In genomic region chr2:3173031-3173430, GRCh38 we compare ENCODE assay signal across 16 cellular contexts.
DNase-seq lines count a peak whose midpoint lies in the region; TF ChIP-seq lines count a peak whose summit lies in the region.
"Had no signal": no experiment of that assay in that cellular context is flagged by ENCODE, and none has a peak within 500 bp of the region (broad histone marks: within the 10 kb centered on the region; RNA-seq: fewer than 3 reads in every experiment).

No MANE protein-coding gene starts in this region.

- no peaks in the 10 kb centered on the region for H3K27me3 ChIP-seq in BJ (ENCODE audit: control insufficient read depth, insufficient read depth, low read length)
- H3K27me3 ChIP-seq in esophagus squamous epithelium, result no peaks in the 10 kb centered on the region
- H3K27me3 ChIP-seq in prostate gland (replicated peaks; ENCODE audit: insufficient read depth), result no peaks in the 10 kb centered on the region
- H3K27me3 ChIP-seq: SJSA1 had no signal

- H3K4me3 ChIP-seq in BJ (ENCODE audit: low read depth, low read length), result no peak overlapping the region
- no peak overlapping the region for H3K4me3 ChIP-seq in esophagus squamous epithelium
- H3K4me3 ChIP-seq in prostate gland, result no peak overlapping the region
- H3K4me3 ChIP-seq: PC-9, SJSA1 had no signal

- CTCF ChIA-PET in BJ (lab: Yijun Ruan, JAX), result no interaction called here

- peaks cover 3 to 30% (median 4%) of the 10 kb centered on the region in 3 donors for H3K4me1 ChIP-seq in esophagus squamous epithelium
- H3K4me1 ChIP-seq in prostate gland (replicated peaks), result no peaks in the 10 kb centered on the region

- H3K9me3 ChIP-seq in esophagus squamous epithelium (no peaks in the 10 kb centered on the region), prostate gland (no peaks in the 10 kb centered on the region)
- H3K9me3 ChIP-seq: SJSA1 had no signal

- 51 to 83% methylated on average over 6 to 14 of the region's 14 CpGs for WGBS in esophagus squamous epithelium, 2 donors
- whole genome bisulfite sequencing in prostate gland, result 36% methylated on average over 14 of the region's 14 CpGs

- H3K36me3 ChIP-seq in BJ (ENCODE audit: control insufficient read depth, insufficient read depth, low read length) (peaks cover 1% of the 10 kb centered on the region), esophagus squamous epithelium (peaks cover 0 to 21% (median 8%) of the 10 kb centered on the region in 3 donors), prostate gland (no peaks in the 10 kb centered on the region)
- H3K36me3 ChIP-seq: SJSA1 had no signal

- intact Hi-C loops in esophagus squamous epithelium (cut with DNase I) (no loop called here), prostate gland (cut with DNase I) (no loop called here)

- DNase-seq in BJ (ENCODE audit: low read depth) (peak; percentile 4), DMS153 treated with DMSO at 0.1 percent for 48 hours (lab: John Stamatoyannopoulos, UW; ENCODE audit: unreplicated experiment) (peak; percentile 10), esophagus squamous epithelium (lab: John Stamatoyannopoulos, UW) (no peak), prostate gland (ENCODE audit: low spot score) (peak; percentile 58), UCSD-AML1 (lab: John Stamatoyannopoulos, UW; ENCODE audit: unreplicated experiment) (no peak), NCI-H526 treated with DMSO at 0.1 percent for 48 hours (lab: John Stamatoyannopoulos, UW) (no peak), mesenteric fat pad (ENCODE audit: low spot score) (no peak)
- DNase-seq: C1 segment of cervical spinal cord; CD8-positive, alpha-beta memory T cell; H9; MV-4-11; NCI-H524 treated with DMSO at 0.1 percent for 48 hours; PC-9 had no signal

- TF ChIP-seq CTCF in BJ (IDR thresholded peaks at IDR 0.05; ENCODE audit: insufficient read depth, low read depth, low read length) (no peak), esophagus squamous epithelium (IDR thresholded peaks at IDR 0.05) (no peak), prostate gland (IDR thresholded peaks at IDR 0.05) (no peak)

- H3K27ac ChIP-seq in esophagus squamous epithelium (peak overlapping the region; percentile 66 to 85 (median 77)), prostate gland (no peak overlapping the region)
- H3K27ac ChIP-seq: HL-60, KMS-11, PC-9, SJSA1 had no signal

- TF ChIP-seq POLR2A in esophagus squamous epithelium (IDR thresholded peaks at IDR 0.05) (no peak), prostate gland (IDR thresholded peaks at IDR 0.05) (no peak)

- POLR2A ChIA-PET in BJ (lab: Charles Lee), result no interaction called here

Comparison
In these comparisons a context has a peak if more than half of its experiments do, and no peak if none do; other contexts are left out.
1. DNase-seq: peak in BJ (single experiment), DMS153 treated with DMSO at 0.1 percent for 48 hours (single experiment) and prostate gland (single experiment); none in esophagus squamous epithelium (single experiment), UCSD-AML1 (single experiment), NCI-H526 treated with DMSO at 0.1 percent for 48 hours (single experiment) and mesenteric fat pad (single experiment).
2. H3K27ac ChIP-seq: peak in esophagus squamous epithelium (4 of 4); none in prostate gland (0 of 2).